22 cellular contexts compared by ENCODE assay signal in genomic region chrX:121782544-121782943, GRCh38.
"Had no signal": no experiment of that assay in that cellular context is flagged by ENCODE, and none has a peak within 500 bp of the region (broad histone marks: within the 10 kb centered on the region; RNA-seq: fewer than 3 reads in every experiment).

No MANE protein-coding gene starts in this region.

- H3K9ac ChIP-seq: KMS-11 had no signal

- H3K4me1 ChIP-seq: SJCRH30 had no signal

- H3K4me2 ChIP-seq: KMS-11 had no signal

- H3K4me3 ChIP-seq: K562, SJCRH30 had no signal

- H3K36me3 ChIP-seq: SJCRH30 had no signal

- H3K9me3 ChIP-seq: SJCRH30 had no signal

- H3K27me3 Mint-ChIP-seq: IgD-negative memory B cell had no signal

- H3K36me3 Mint-ChIP-seq: IgD-negative memory B cell had no signal

- H3K27ac Mint-ChIP-seq: IgD-negative memory B cell had no signal

- H3K27me3 ChIP-seq: SJCRH30 had no signal

- H3K4me3 Mint-ChIP-seq: IgD-negative memory B cell had no signal

- ATAC-seq: K562, Right ventricle myocardium inferior, SK-N-SH treated with all-trans-retinoic acid at 6 μM for 48 hours had no signal

- DNase-seq: Kasumi-1, MM.1S, NCI-H1092 treated with DMSO at 0.1 percent for 48 hours, NCI-H1436, NCI-H1694, NCI-H187 treated with DMSO at 0.1 percent for 48 hours, NCI-H2029 treated with DMSO at 0.1 percent for 48 hours, NCI-H2171, NCI-H226, NCI-H446, NCI-H510A, NCI-H526 treated with DMSO at 0.1 percent for 48 hours, NCI-H748 treated with DMSO at 0.1 percent for 48 hours, SHP77 treated with DMSO at 0.1 percent for 48 hours, SJCRH30, T-helper 1 cell had no signal

- H3K27ac ChIP-seq: HL-60, KMS-11, SJCRH30 had no signal

- H3K4me1 Mint-ChIP-seq: IgD-negative memory B cell had no signal
